ENCODE assay signal across 28 cellular contexts in genomic region chr11:28058333-28058732, GRCh38. TPM values are rescaled to one million over a fixed set of nuclear protein-coding genes. Genes with fewer than 3 reads are reported as not detected.
DNase-seq lines count a peak whose midpoint lies in the region; ATAC-seq and TF ChIP-seq lines count a peak whose summit lies in the region.
"Had no signal": no experiment of that assay in that cellular context is flagged by ENCODE, and none has a peak within 500 bp of the region (broad histone marks: within the 10 kb centered on the region; RNA-seq: fewer than 3 reads in every experiment).

No MANE protein-coding gene starts in this region.

- no TSS peak for BruUV-seq in Calu3 (replicated peaks; lab: Mats Ljungman, UMichigan)

- POLR2A ChIA-PET in HEK293 (lab: Yijun Ruan, JAX), result interaction anchor here (1.3 kb wide), 1 partner anchor 9 kb away, joined by 3 read pairs; no protein-coding TSS in a partner anchor

- H3K36me3 ChIP-seq in HEK293 (ENCODE audit: control insufficient read depth in 2 of 2, insufficient read depth in 1 of 2, low read length in 2 of 2), result peaks cover 0 to 37% of the 10 kb centered on the region in 2 experiments; a peak in 2 of 3 replicates
- H3K36me3 ChIP-seq in neural progenitor cell, result peaks cover 32% of the 10 kb centered on the region
- H3K36me3 ChIP-seq: heart left ventricle, right atrium auricular region, suprapubic skin had no signal

- in situ Hi-C loops in GM13977 (cut with MboI; ENCODE audit: low pct_unique_long_range_greater_than_20kb, low sequenced_read_pairs, unreplicated experiment), result no loop called here

- H3K4me1 ChIP-seq in HEK293 (ENCODE audit: control insufficient read depth, insufficient read depth, low read length) (no peaks in the 10 kb centered on the region), neural progenitor cell (no peaks in the 10 kb centered on the region)
- H3K4me1 ChIP-seq: heart left ventricle, right atrium auricular region, suprapubic skin had no signal

- H3K27ac ChIP-seq in HEK293 (ENCODE audit: extremely low read depth, low read depth, low read length), result no peak overlapping the region
- H3K27ac ChIP-seq in neural progenitor cell, result no peak overlapping the region
- H3K27ac ChIP-seq: dorsolateral prefrontal cortex, heart left ventricle, HL-60, right atrium auricular region, suprapubic skin, VCaP had no signal

- H3K4me3 ChIP-seq in HEK293 (ENCODE audit: low read depth, low read length) (no peak overlapping the region), choroid plexus epithelial cell (ENCODE audit: low read depth, low read length) (no peak overlapping the region), neural progenitor cell (no peak overlapping the region)
- H3K4me3 ChIP-seq: dorsolateral prefrontal cortex, heart left ventricle, right atrium auricular region, suprapubic skin had no signal

- no peaks in the 10 kb centered on the region for H3K79me2 ChIP-seq in neural progenitor cell (ENCODE audit: low read depth)

- H4K20me1 ChIP-seq in neural progenitor cell (ENCODE audit: low read depth), result no peaks in the 10 kb centered on the region

- H3K27me3 Mint-ChIP-seq in neural progenitor cell (ENCODE audit: insufficient read depth, low read depth) (no peaks in the 10 kb centered on the region), Calu3 (ENCODE audit: unreplicated experiment) (no peaks in the 10 kb centered on the region)
- H3K27me3 Mint-ChIP-seq: activated CD4-positive, alpha-beta T cell treated with anti-CD3 and anti-CD28 coated beads, Interleukin-2, amount 10 ng/mL, durations not matched to agents 24 days and 14 days; CD4-positive, CD25-positive, alpha-beta regulatory T cell; naive thymus-derived CD4-positive, alpha-beta T cell; stimulated activated naive B cell treated with anti-CD40 and anti-IgM and Interleukin-4, amounts not matched to agents 10 μg/mL and 1 μg/mL and 100 μg/mL, for 72 hours had no signal

- H3F3A ChIP-seq in neural progenitor cell (ENCODE audit: low read depth), result no peaks in the 10 kb centered on the region

- H3K27me3 ChIP-seq in neural progenitor cell, result no peaks in the 10 kb centered on the region
- H3K27me3 ChIP-seq: dorsolateral prefrontal cortex, heart left ventricle, right atrium auricular region, suprapubic skin had no signal

- no peak overlapping the region for H3K4me2 ChIP-seq in neural progenitor cell

- H3K36me3 Mint-ChIP-seq in neural progenitor cell, result peaks cover 21% of the 10 kb centered on the region
- H3K36me3 Mint-ChIP-seq in Calu3 (ENCODE audit: insufficient read depth, unreplicated experiment), result peaks cover 8% of the 10 kb centered on the region
- H3K36me3 Mint-ChIP-seq: CD4-positive, CD25-positive, alpha-beta regulatory T cell had no signal

- no peak for ATAC-seq in HG03025 (IDR thresholded peaks at IDR 0.05; ENCODE audit: low FRiP score, unreplicated experiment)
- ATAC-seq: heart left ventricle; left colon; naive thymus-derived CD4-positive, alpha-beta T cell; stimulated activated naive B cell treated with anti-CD40 and anti-IgM and Interleukin-4, amounts not matched to agents 10 μg/mL and 1 μg/mL and 100 μg/mL, for 72 hours had no signal

- intact Hi-C loops in Calu3 (cut with micrococcal nuclease; ENCODE audit: unreplicated experiment), result no loop called here

- no peaks in the 10 kb centered on the region for H3K9me3 ChIP-seq in HEK293 (ENCODE audit: control insufficient read depth, insufficient read depth, low read depth, low read length)
- no peaks in the 10 kb centered on the region for H3K9me3 ChIP-seq in neural progenitor cell (ENCODE audit: low read depth)
- H3K9me3 ChIP-seq: heart left ventricle, right atrium auricular region, suprapubic skin had no signal

- TF ChIP-seq CTCF in HEK293 (tag by site-specific recombination; IDR thresholded peaks at IDR 0.05) (no peak), choroid plexus epithelial cell (conservative IDR thresholded peaks at IDR 0.05; ENCODE audit: low read depth, low read length) (no peak), neural progenitor cell (IDR thresholded peaks at IDR 0.05) (no peak), GM13977 (IDR thresholded peaks at IDR 0.05; ENCODE audit: extremely low read depth, insufficient read depth, missing control alignments) (no peak), Calu3 (IDR thresholded peaks at IDR 0.05; ENCODE audit: unreplicated experiment) (no peak)

- H3K9ac ChIP-seq in neural progenitor cell, result no peak overlapping the region

- H3K4me1 Mint-ChIP-seq in neural progenitor cell (no peaks in the 10 kb centered on the region), Calu3 (ENCODE audit: low read depth, unreplicated experiment) (peaks cover 9% of the 10 kb centered on the region)
- H3K4me1 Mint-ChIP-seq: activated CD4-positive, alpha-beta T cell treated with anti-CD3 and anti-CD28 coated beads, Interleukin-2, amount 10 ng/mL, durations not matched to agents 24 days and 14 days; naive thymus-derived CD4-positive, alpha-beta T cell; stimulated activated naive B cell treated with anti-CD40 and anti-IgM and Interleukin-4, amounts not matched to agents 10 μg/mL and 1 μg/mL and 100 μg/mL, for 72 hours had no signal

- H3K27ac Mint-ChIP-seq in neural progenitor cell (no peak overlapping the region), Calu3 (ENCODE audit: unreplicated experiment) (no peak overlapping the region)
- H3K27ac Mint-ChIP-seq: activated CD4-positive, alpha-beta T cell treated with anti-CD3 and anti-CD28 coated beads, Interleukin-2, amount 10 ng/mL, durations not matched to agents 24 days and 14 days; CD4-positive, CD25-positive, alpha-beta regulatory T cell; naive thymus-derived CD4-positive, alpha-beta T cell; stimulated activated naive B cell treated with anti-CD40 and anti-IgM and Interleukin-4, amounts not matched to agents 10 μg/mL and 1 μg/mL and 100 μg/mL, for 72 hours; T-helper 2 cell treated with Interferon-gamma antibody and Interleukin-4, amounts not matched to agents 5 μg/mL and 100 μg/mL, for 36 hours had no signal

- H2AFZ ChIP-seq in neural progenitor cell (replicated peaks), result no peak overlapping the region

- H3K4me3 Mint-ChIP-seq in neural progenitor cell (no peak overlapping the region), Calu3 (ENCODE audit: low read depth, unreplicated experiment) (no peak overlapping the region)
- H3K4me3 Mint-ChIP-seq: activated CD4-positive, alpha-beta T cell treated with anti-CD3 and anti-CD28 coated beads, Interleukin-2, amount 10 ng/mL, durations not matched to agents 24 days and 14 days; CD4-positive, CD25-positive, alpha-beta regulatory T cell; naive thymus-derived CD4-positive, alpha-beta T cell; stimulated activated naive B cell treated with anti-CD40 and anti-IgM and Interleukin-4, amounts not matched to agents 10 μg/mL and 1 μg/mL and 100 μg/mL, for 72 hours; T-helper 2 cell treated with Interferon-gamma antibody and Interleukin-4, amounts not matched to agents 5 μg/mL and 100 μg/mL, for 36 hours had no signal

- H3K9me3 Mint-ChIP-seq in neural progenitor cell (no peaks in the 10 kb centered on the region), Calu3 (ENCODE audit: low read depth, unreplicated experiment) (no peaks in the 10 kb centered on the region)
- H3K9me3 Mint-ChIP-seq: activated CD4-positive, alpha-beta T cell treated with anti-CD3 and anti-CD28 coated beads, Interleukin-2, amount 10 ng/mL, durations not matched to agents 24 days and 14 days; CD4-positive, CD25-positive, alpha-beta regulatory T cell; naive thymus-derived CD4-positive, alpha-beta T cell; stimulated activated naive B cell treated with anti-CD40 and anti-IgM and Interleukin-4, amounts not matched to agents 10 μg/mL and 1 μg/mL and 100 μg/mL, for 72 hours; T-helper 2 cell treated with Interferon-gamma antibody and Interleukin-4, amounts not matched to agents 5 μg/mL and 100 μg/mL, for 36 hours had no signal

- DNase-seq in EH (ENCODE audit: low read depth), result peak; percentile 77
- DNase-seq in choroid plexus epithelial cell (ENCODE audit: low read depth), result peak; percentile 60
- DNase-seq in neural progenitor cell (ENCODE audit: low spot score), result peak; percentile 1
- no peak for DNase-seq in GM13977 (ENCODE audit: low spot score)
- DNase-seq in Calu3, result no peak
- DNase-seq: activated CD4-positive, alpha-beta T cell treated with anti-CD3 and anti-CD28 coated beads, Interleukin-2, amount 10 ng/mL, durations not matched to agents 24 days and 14 days; activated naive CD4-positive, alpha-beta T cell; activated T-cell treated with anti-CD3 and anti-CD28 coated beads, Interleukin-2, amount 50 U/mL, for 48 hours; CD4-positive, CD25-positive, alpha-beta regulatory T cell; central memory CD4-positive, alpha-beta T cell; dorsolateral prefrontal cortex; heart left ventricle; left colon; naive thymus-derived CD4-positive, alpha-beta T cell; NCI-H1105 treated with DMSO at 0.1 percent for 48 hours; NCI-H2029; NCI-H345; NCI-H748 treated with DMSO at 0.1 percent for 48 hours; RPMI8226; stimulated activated CD4-positive, alpha-beta T cell treated with anti-CD3 and anti-CD28 coated beads, Interleukin-4, amount 100 ng/mL, for 1 hour; stimulated activated naive B cell treated with anti-CD40 and anti-IgM and Interleukin-4, amounts not matched to agents 10 μg/mL and 1 μg/mL and 100 μg/mL, for 72 hours had no signal

- CTCF ChIA-PET in HEK293 (lab: Yijun Ruan, JAX), result interaction anchor here (0.9 kb wide), 1 partner anchor 50 kb away, joined by 4 read pairs; the partner anchor contains the start of genes KIF18A and METTL15
- CTCF ChIA-PET in Calu3 (lab: Charles Lee), result interaction anchor here (0.6 to 0.7 kb wide), 2 partner anchors 25 to 634 kb away, joined by 5 to 6 read pairs; no protein-coding TSS in a partner anchor

TF ChIP-seq in HEK293, 187 proteins besides CTCF, POLR2A, EP300 and RAD21:
- TF ChIP-seq KLF16 (tag by site-specific recombination; IDR thresholded peaks at IDR 0.05), result no peak
- 0 out of 2 replicates have a peak, but pooled peaks have one; percentile 30 for TF ChIP-seq ZNF362 (tag by site-specific recombination; IDR thresholded peaks at IDR 0.05)

RNA-seq across cellular contexts. Expression of gene KIF18A, which starts 49.6 kb away (rescaled TPM):
- total RNA-seq in neural progenitor cell (ENCODE audit: low replicate concordance) (59.8 and 84.5 TPM in 2 replicates), Calu3 (2022) (29.9 and 31.5 TPM in 2 replicates)

RNA-seq across cellular contexts. Expression of gene METTL15, which starts 49.9 kb away (rescaled TPM):
- total RNA-seq in neural progenitor cell (ENCODE audit: low replicate concordance) (21.1 and 27.9 TPM in 2 replicates), Calu3 (2022) (19.0 and 19.4 TPM in 2 replicates)

Comparison
In these comparisons a context has a peak if more than half of its experiments do, and no peak if none do; other contexts are left out.
1. DNase-seq: peak in EH (single experiment), choroid plexus epithelial cell (single experiment) and neural progenitor cell (single experiment); none in GM13977 (single experiment) and Calu3 (single experiment).